8 cellular contexts compared by ENCODE assay signal in genomic region chr2:202265467-202266277, GRCh38. TPM values are rescaled to one million over a fixed set of nuclear protein-coding genes. Genes with fewer than 3 reads are reported as not detected.
DNase-seq lines count a peak whose midpoint lies in the region; ATAC-seq and TF ChIP-seq lines count a peak whose summit lies in the region.

TSS of gene NOP58 (plus strand) at chr2:202265763. CDS start at chr2:202265942, 179 bp downstream.

- H3K4me3 Mint-ChIP-seq in CD8-positive, alpha-beta T cell: peak within 1 kb of the TSS; percentile 52

- H3K36me3 Mint-ChIP-seq in CD8-positive, alpha-beta T cell: peaks cover 7% of the 10 kb centered on the region

- ATAC-seq in CD8-positive, alpha-beta T cell: peak; percentile 75
- peak; percentile 82 for ATAC-seq in GM19467 (IDR thresholded peaks at IDR 0.05; ENCODE audit: unreplicated experiment)
- peak; percentile 97 for ATAC-seq in lung (ENCODE audit: insufficient read depth, low FRiP score)

- no peaks in the 10 kb centered on the region for H3K9me3 Mint-ChIP-seq in CD8-positive, alpha-beta T cell

- no peaks in the 10 kb centered on the region for H3K36me3 ChIP-seq in CD8-positive, alpha-beta T cell (ENCODE audit: insufficient read depth, low read length)
- H3K36me3 ChIP-seq in lung (ENCODE audit: control insufficient read depth in 2 of 2, insufficient read depth in 2 of 2, low read length in 2 of 2): peaks cover 0 to 1% of the 10 kb centered on the region in 2 donors

- CTCF ChIA-PET in CD8-positive, alpha-beta T cell (lab: Charles Lee): interaction anchor here (1.7 kb wide), 1 partner anchor 19 kb away, joined by 3 read pairs; no protein-coding TSS in a partner anchor

- H3K27me3 Mint-ChIP-seq in CD8-positive, alpha-beta T cell (ENCODE audit: low read depth): no peaks in the 10 kb centered on the region

- TF ChIP-seq CTCF in CD8-positive, alpha-beta T cell (IDR thresholded peaks at IDR 0.05): no peak
- no peak for TF ChIP-seq CTCF in lung (IDR thresholded peaks at IDR 0.05; ENCODE audit: control extremely low read depth, extremely low read depth)

- H3K9me3 ChIP-seq in CD8-positive, alpha-beta T cell (ENCODE audit: low read length): no peaks in the 10 kb centered on the region
- no peaks in the 10 kb centered on the region for H3K9me3 ChIP-seq in lung (ENCODE audit: control insufficient read depth in 2 of 2, insufficient read depth in 1 of 2, low read length in 1 of 2)

- peak within 1 kb of the TSS; percentile 98 for H3K27ac ChIP-seq in CD8-positive, alpha-beta T cell (ENCODE audit: low read depth, low read length)
- peak within 1 kb of the TSS; percentile 85 to 100 for H3K27ac ChIP-seq in lung (ENCODE audit: low read depth in 1 of 2, low read length in 1 of 2)

- H3K4me1 ChIP-seq in CD8-positive, alpha-beta T cell (ENCODE audit: insufficient read depth, low read length): peaks cover 18% of the 10 kb centered on the region
- H3K4me1 ChIP-seq in lung (ENCODE audit: control insufficient read depth in 2 of 2, insufficient read depth in 2 of 2, low read length in 2 of 2): peaks cover 0 to 1% of the 10 kb centered on the region in 2 donors

- no peaks in the 10 kb centered on the region for H3K27me3 ChIP-seq in CD8-positive, alpha-beta T cell (ENCODE audit: insufficient read depth, low read length)
- H3K27me3 ChIP-seq in lung (ENCODE audit: control insufficient read depth, insufficient read depth): no peaks in the 10 kb centered on the region

- H3K4me1 Mint-ChIP-seq in CD8-positive, alpha-beta T cell (ENCODE audit: low read depth): peaks cover 21% of the 10 kb centered on the region

- POLR2A ChIA-PET in CD8-positive, alpha-beta T cell (lab: Charles Lee): interaction anchor here (1.0 to 2.2 kb wide), 2 partner anchors 9 to 65 kb away, joined by 3 to 5 read pairs; no protein-coding TSS in a partner anchor

- 0% methylated on average over 54 of the region's 54 CpGs for WGBS in lung, 2 donors

- intact Hi-C loops in CD8-positive, alpha-beta T cell (cut with DNase I, micrococcal nuclease): loop anchor here (1.0 to 10.0 kb wide), 14 partner anchors 8 to 1148 kb away; partner anchors contain the start of genes BMPR2 (in 2 of the 2), CARF (in 2 of the 2), NBEAL1 (in 2 of the 2) and STRADB (in 2 of the 2)

- DNase-seq in CD8-positive, alpha-beta T cell: peak; percentile 80 to 95 (median 87)
- peak; percentile 58 for DNase-seq in HS-27A (ENCODE audit: low read depth)
- DNase-seq in NK-92 (lab: John Stamatoyannopoulos, UW; ENCODE audit: unreplicated experiment): peak; percentile 55
- peak; percentile 67 to 75 for DNase-seq in activated CD8-positive, alpha-beta memory T cell treated with anti-CD3 and anti-CD28 coated beads for 1 hour (ENCODE audit: extremely low read depth in 1 of 2, low read depth in 1 of 2)
- peak; percentile 84 for DNase-seq in effector CD8-positive, alpha-beta T cell (lab: John Stamatoyannopoulos, UW)
- DNase-seq in lung (ENCODE audit: low spot score): peak; percentile 93
- peak; percentile 60 to 79 (median 78) for DNase-seq in stimulated activated CD4-positive, alpha-beta T cell treated with anti-CD3 and anti-CD28 coated beads, TNF-alpha, amount 100 ng/mL, for 4 hours (ENCODE audit: low read depth in 3 of 3)

- H3K4me3 ChIP-seq in CD8-positive, alpha-beta T cell (ENCODE audit: low read depth, low read length): peak within 1 kb of the TSS; percentile 100
- peak within 1 kb of the TSS; percentile 98 for H3K4me3 ChIP-seq in lung

- H3K27ac Mint-ChIP-seq in CD8-positive, alpha-beta T cell: peak within 1 kb of the TSS; percentile 43

RNA-seq across cellular contexts. Expression of gene NOP58, which starts in this region (rescaled TPM):
- 100 to 1,000 TPM; 345 to 352 TPM for total RNA-seq in CD8-positive, alpha-beta T cell
- total RNA-seq in lung: 10 to 100 TPM; 59.1 to 77.0 TPM
- 100 to 1,000 TPM in 1 of 2 donors, 10 to 100 TPM in 1; 48.1 to 113 TPM for polyA plus RNA-seq in lung

Comparison
In these comparisons a context has a peak if more than half of its experiments do, and no peak if none do; other contexts are left out.
1. Peak in every context shown above with its lines: DNase-seq, ATAC-seq, H3K4me3 ChIP-seq and H3K27ac ChIP-seq.
2. RNA of gene NOP58 (total RNA-seq): 345 to 352 TPM in CD8-positive, alpha-beta T cell; 59.1 to 77.0 TPM in lung; every median in the first group is over 4 times any median in the second.